In genomic region chr12:66160704-66161103, GRCh38 we compare ENCODE assay signal across 23 cellular contexts.
"Had no signal": no experiment of that assay in that cellular context is flagged by ENCODE, and none has a peak within 500 bp of the region (broad histone marks: within the 10 kb centered on the region; RNA-seq: fewer than 3 reads in every experiment).

No MANE protein-coding gene starts in this region.

- H3K4me3 Mint-ChIP-seq: activated CD4-positive, alpha-beta memory T cell treated with anti-CD3 and anti-CD28 coated beads for 36 hours; activated naive CD4-positive, alpha-beta T cell treated with anti-CD3 and anti-CD28 coated beads for 36 hours; activated T-cell treated with anti-CD3 and anti-CD28 coated beads, Interleukin-2, amount 50 U/mL, for 4 hours; activated T-helper 1 cell treated with anti-CD3 and anti-CD28 coated beads, Interleukin-12 subunit alpha, Interleukin-12 subunit beta, Interleukin-2, Interleukin-4 antibody, amounts not matched to agents 30 ng/mL and 10 ng/mL and 1 ng/mL, durations not matched to agents 14 hours and 24 hours and 36 hours; central memory CD8-positive, alpha-beta T cell; T-helper 2 cell treated with Interferon-gamma antibody and Interleukin-4, amounts not matched to agents 5 μg/mL and 100 μg/mL, for 36 hours had no signal

- H3K9me3 Mint-ChIP-seq: central memory CD8-positive, alpha-beta T cell had no signal

- H3K27me3 ChIP-seq: brain microvascular endothelial cell, SJCRH30 had no signal

- H3K27ac ChIP-seq: brain microvascular endothelial cell, SJCRH30, SK-N-MC had no signal

- ATAC-seq: activated naive CD4-positive, alpha-beta T cell treated with anti-CD3 and anti-CD28 coated beads, Interleukin-2, amount 50 U/mL, for 72 hours; activated T-cell treated with anti-CD3 and anti-CD28 coated beads, Interleukin-2, amount 50 U/mL, for 4 hours; Panc1 had no signal

- H3K4me1 ChIP-seq: SJCRH30 had no signal

- H3K4me3 ChIP-seq: SJCRH30, SK-N-MC had no signal

- H3K27me3 Mint-ChIP-seq: activated CD4-positive, alpha-beta memory T cell treated with anti-CD3 and anti-CD28 coated beads for 36 hours; central memory CD8-positive, alpha-beta T cell had no signal

- DNase-seq: activated CD4-positive, alpha-beta memory T cell treated with anti-CD3 and anti-CD28 coated beads for 36 hours; activated CD4-positive, alpha-beta T cell treated with anti-CD3 and anti-CD28 coated beads, Interleukin-2, amount 50 U/mL, for 1 hour; activated CD8-positive, alpha-beta memory T cell treated with anti-CD3 and anti-CD28 coated beads, Interleukin-2, amount 50 U/mL, for 4 hours; activated gamma-delta T cell treated with Interleukin-2 at 50 U/mL for 16 hours; activated naive CD4-positive, alpha-beta T cell treated with anti-CD3 and anti-CD28 coated beads for 36 hours; activated T-cell treated with anti-CD3 and anti-CD28 coated beads for 4 hours; activated T-cell treated with anti-CD3 and anti-CD28 coated beads, Interleukin-2, amount 50 U/mL, for 4 hours; brain microvascular endothelial cell; NCI-H1092 treated with DMSO at 0.1 percent for 48 hours; NCI-H1417; NCI-H146; NCI-H187; NCI-H2081; NCI-H345; NCI-H524 treated with DMSO at 0.1 percent for 48 hours; SHP77; SJCRH30 had no signal

- H3K27ac Mint-ChIP-seq: activated CD4-positive, alpha-beta memory T cell treated with anti-CD3 and anti-CD28 coated beads for 36 hours; activated naive CD4-positive, alpha-beta T cell treated with anti-CD3 and anti-CD28 coated beads for 36 hours; activated naive CD4-positive, alpha-beta T cell treated with anti-CD3 and anti-CD28 coated beads, Interleukin-2, amount 50 U/mL, for 72 hours; activated T-helper 1 cell treated with anti-CD3 and anti-CD28 coated beads, Interleukin-12 subunit alpha, Interleukin-12 subunit beta, Interleukin-2, Interleukin-4 antibody, amounts not matched to agents 30 ng/mL and 10 ng/mL and 1 ng/mL, durations not matched to agents 14 hours and 24 hours and 36 hours; T-helper 2 cell treated with Interferon-gamma antibody and Interleukin-4, amounts not matched to agents 5 μg/mL and 100 μg/mL, for 36 hours had no signal
